ENCODE assay signal across 8 cellular contexts in genomic region chr18:52339891-52340371, GRCh38. TPM values are rescaled to one million over a fixed set of nuclear protein-coding genes. Genes with fewer than 3 reads are reported as not detected.
DNase-seq lines count a peak whose midpoint lies in the region; ATAC-seq and TF ChIP-seq lines count a peak whose summit lies in the region.

Gene DCC (plus strand): TSS chr18:52340197. CDS start chr18:52340788, 591 bp downstream.

- H3K27ac ChIP-seq in neural cell (ENCODE audit: low read length) (peak within 1 kb of the TSS; percentile 74), OCI-LY7 (ENCODE audit: low read depth, low read length, poor library complexity, severe bottlenecking) (no peak within 1 kb of the TSS)

- peak within 1 kb of the TSS; percentile 82 for H3K9ac ChIP-seq in neural cell (ENCODE audit: low read length)

- peaks cover 45% of the 10 kb centered on the region for H3K79me2 ChIP-seq in neural cell (replicated peaks; ENCODE audit: insufficient read depth, low read length)
- no peaks in the 10 kb centered on the region for H3K79me2 ChIP-seq in OCI-LY7 (ENCODE audit: insufficient read depth, low read depth, low read length)

- H3K36me3 ChIP-seq in neural cell (ENCODE audit: insufficient read depth, low read length), result no peaks in the 10 kb centered on the region
- no peaks in the 10 kb centered on the region for H3K36me3 ChIP-seq in OCI-LY7 (ENCODE audit: insufficient read depth, low read length)

- CTCF ChIA-PET in activated naive CD4-positive, alpha-beta T cell treated with anti-CD3 and anti-CD28 coated beads for 36 hours (lab: Charles Lee), result no interaction called here
- CTCF ChIA-PET in OCI-LY7 (lab: Charles Lee; ENCODE audit: unreplicated experiment), result no interaction called here

- H3K27ac Mint-ChIP-seq in activated naive CD4-positive, alpha-beta T cell treated with anti-CD3 and anti-CD28 coated beads for 36 hours, result no peak within 1 kb of the TSS

- WGBS in lower leg skin, 2 donors, result 2 to 3% methylated on average over 27 of the region's 27 CpGs

- H3K9me2 ChIP-seq in neural cell (ENCODE audit: insufficient read depth, low read length) (no peaks in the 10 kb centered on the region), OCI-LY7 (ENCODE audit: insufficient read depth, low read length) (no peaks in the 10 kb centered on the region)

- no peak within 1 kb of the TSS for H3K4me3 Mint-ChIP-seq in activated naive CD4-positive, alpha-beta T cell treated with anti-CD3 and anti-CD28 coated beads for 36 hours

- H3K27me3 ChIP-seq in neural cell (ENCODE audit: insufficient read depth, low read depth, low read length), result no peaks in the 10 kb centered on the region

- no peaks in the 10 kb centered on the region for H3K4me1 ChIP-seq in OCI-LY7 (ENCODE audit: insufficient read depth, low read length, poor library complexity, severe bottlenecking)

- peaks cover 44% of the 10 kb centered on the region for H3K27me3 Mint-ChIP-seq in activated naive CD4-positive, alpha-beta T cell treated with anti-CD3 and anti-CD28 coated beads for 36 hours (ENCODE audit: low read depth)

- H4K20me1 ChIP-seq in neural cell (ENCODE audit: insufficient read depth), result no peaks in the 10 kb centered on the region
- H4K20me1 ChIP-seq in OCI-LY7 (ENCODE audit: insufficient read depth, low read length), result no peaks in the 10 kb centered on the region

- peak; percentile 12 for DNase-seq in activated naive CD4-positive, alpha-beta T cell treated with anti-CD3 and anti-CD28 coated beads for 36 hours
- DNase-seq in activated naive CD4-positive, alpha-beta T cell treated with Interleukin-2 at 50 U/mL for 16 hours, result no peak
- DNase-seq in NCI-H748 treated with DMSO at 0.1 percent for 48 hours (lab: John Stamatoyannopoulos, UW) (peak; percentile 79), epithelial cell of esophagus (ENCODE audit: low read depth) (peak; percentile 50), OCI-LY7 (ENCODE audit: low spot score) (no peak), lower leg skin (ENCODE audit: low spot score in 2 of 2) (no peak)

- intact Hi-C loops in activated naive CD4-positive, alpha-beta T cell treated with anti-CD3 and anti-CD28 coated beads for 36 hours (cut with micrococcal nuclease), result no loop called here
- intact Hi-C loops in OCI-LY7 (cut with micrococcal nuclease; ENCODE audit: unreplicated experiment) (no loop called here), lower leg skin (cut with DNase I; ENCODE audit: low total_unique reads) (no loop called here)

- TF ChIP-seq RAD21 in neural cell (conservative IDR thresholded peaks at IDR 0.05), result peak; percentile 91

- peak; percentile 61 for TF ChIP-seq EP300 in neural cell (conservative IDR thresholded peaks at IDR 0.05; ENCODE audit: poor library complexity, severe bottlenecking)

- no TSS peak for BruUV-seq in OCI-LY7 (replicated peaks; lab: Mats Ljungman, UMichigan)

- H3K36me3 Mint-ChIP-seq in activated naive CD4-positive, alpha-beta T cell treated with anti-CD3 and anti-CD28 coated beads for 36 hours (ENCODE audit: low read depth), result peaks cover 3% of the 10 kb centered on the region

- H3K4me2 ChIP-seq in neural cell (ENCODE audit: low read length), result peak within 1 kb of the TSS; percentile 39
- no peak within 1 kb of the TSS for H3K4me2 ChIP-seq in OCI-LY7 (ENCODE audit: low read length)

- peaks cover 2% of the 10 kb centered on the region for H3K9me3 Mint-ChIP-seq in activated naive CD4-positive, alpha-beta T cell treated with anti-CD3 and anti-CD28 coated beads for 36 hours

- TF ChIP-seq CTCF in epithelial cell of esophagus (IDR thresholded peaks at IDR 0.05; ENCODE audit: insufficient read depth, low read depth, low read length, missing control alignments), result peak; percentile 51
- peak; percentile 92 for TF ChIP-seq CTCF in neural cell (IDR thresholded peaks at IDR 0.05; ENCODE audit: poor library complexity, severe bottlenecking)
- no peak for TF ChIP-seq CTCF in OCI-LY7 (conservative IDR thresholded peaks at IDR 0.05; ENCODE audit: low read length)
- TF ChIP-seq CTCF in lower leg skin (IDR thresholded peaks at IDR 0.05), result no peak

- H3F3A ChIP-seq in neural cell (ENCODE audit: insufficient read depth, low read length, poor library complexity, severe bottlenecking), result peaks cover 4% of the 10 kb centered on the region

- no peak for TF ChIP-seq POLR2A in lower leg skin (IDR thresholded peaks at IDR 0.05)

- no peak for ATAC-seq in HG03045 (IDR thresholded peaks at IDR 0.05; ENCODE audit: unreplicated experiment)

- H3K9me3 ChIP-seq in neural cell (ENCODE audit: low read length) (no peaks in the 10 kb centered on the region), OCI-LY7 (ENCODE audit: low read length) (no peaks in the 10 kb centered on the region)

- POLR2A ChIA-PET in OCI-LY7 (lab: Charles Lee), result no interaction called here

- H3K4me1 Mint-ChIP-seq in activated naive CD4-positive, alpha-beta T cell treated with anti-CD3 and anti-CD28 coated beads for 36 hours (ENCODE audit: low read depth), result peaks cover 2% of the 10 kb centered on the region

- peak within 1 kb of the TSS; percentile 58 for H2AFZ ChIP-seq in neural cell (ENCODE audit: low read depth, low read length)
- no peak within 1 kb of the TSS for H2AFZ ChIP-seq in OCI-LY7 (ENCODE audit: low read length)

- H3K4me3 ChIP-seq in epithelial cell of esophagus (ENCODE audit: low read length) (no peak within 1 kb of the TSS), neural cell (ENCODE audit: low read length) (peak within 1 kb of the TSS; percentile 84), OCI-LY7 (ENCODE audit: low read depth, low read length, poor library complexity, severe bottlenecking) (no peak within 1 kb of the TSS), lower leg skin (ENCODE audit: low read depth, poor library complexity, severe bottlenecking) (no peak within 1 kb of the TSS)

TF ChIP-seq in neural cell, 6 proteins besides CTCF, POLR2A, EP300 and RAD21:
- TF ChIP-seq EZH2 (IDR thresholded peaks at IDR 0.05; ENCODE audit: borderline replicate concordance, insufficient read depth, low read length, poor library complexity, severe bottlenecking) (no peak), MXI1 (conservative IDR thresholded peaks at IDR 0.05; ENCODE audit: poor library complexity, severe bottlenecking) (no peak), TAF1 (IDR thresholded peaks at IDR 0.05; ENCODE audit: low read depth) (peak; percentile 55), POLR2AphosphoS5 (IDR thresholded peaks at IDR 0.05) (peak; percentile 63), SMC3 (conservative IDR thresholded peaks at IDR 0.05; ENCODE audit: poor library complexity) (peak; percentile 97)
- TF ChIP-seq, protein P1, sequence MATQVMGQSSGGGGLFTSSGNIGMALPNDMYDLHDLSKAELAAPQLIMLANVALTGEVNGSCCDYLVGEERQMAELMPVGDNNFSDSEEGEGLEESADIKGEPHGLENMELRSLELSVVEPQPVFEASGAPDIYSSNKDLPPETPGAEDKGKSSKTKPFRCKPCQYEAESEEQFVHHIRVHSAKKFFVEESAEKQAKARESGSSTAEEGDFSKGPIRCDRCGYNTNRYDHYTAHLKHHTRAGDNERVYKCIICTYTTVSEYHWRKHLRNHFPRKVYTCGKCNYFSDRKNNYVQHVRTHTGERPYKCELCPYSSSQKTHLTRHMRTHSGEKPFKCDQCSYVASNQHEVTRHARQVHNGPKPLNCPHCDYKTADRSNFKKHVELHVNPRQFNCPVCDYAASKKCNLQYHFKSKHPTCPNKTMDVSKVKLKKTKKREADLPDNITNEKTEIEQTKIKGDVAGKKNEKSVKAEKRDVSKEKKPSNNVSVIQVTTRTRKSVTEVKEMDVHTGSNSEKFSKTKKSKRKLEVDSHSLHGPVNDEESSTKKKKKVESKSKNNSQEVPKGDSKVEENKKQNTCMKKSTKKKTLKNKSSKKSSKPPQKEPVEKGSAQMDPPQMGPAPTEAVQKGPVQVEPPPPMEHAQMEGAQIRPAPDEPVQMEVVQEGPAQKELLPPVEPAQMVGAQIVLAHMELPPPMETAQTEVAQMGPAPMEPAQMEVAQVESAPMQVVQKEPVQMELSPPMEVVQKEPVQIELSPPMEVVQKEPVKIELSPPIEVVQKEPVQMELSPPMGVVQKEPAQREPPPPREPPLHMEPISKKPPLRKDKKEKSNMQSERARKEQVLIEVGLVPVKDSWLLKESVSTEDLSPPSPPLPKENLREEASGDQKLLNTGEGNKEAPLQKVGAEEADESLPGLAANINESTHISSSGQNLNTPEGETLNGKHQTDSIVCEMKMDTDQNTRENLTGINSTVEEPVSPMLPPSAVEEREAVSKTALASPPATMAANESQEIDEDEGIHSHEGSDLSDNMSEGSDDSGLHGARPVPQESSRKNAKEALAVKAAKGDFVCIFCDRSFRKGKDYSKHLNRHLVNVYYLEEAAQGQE (IDR thresholded peaks at IDR 0.05; ENCODE audit: borderline replicate concordance), result peak; percentile 89

RNA-seq across cellular contexts. Expression of gene DCC, which starts in this region (rescaled TPM):
- total RNA-seq in activated naive CD4-positive, alpha-beta T cell treated with anti-CD3 and anti-CD28 coated beads for 36 hours, result not detected
- polyA plus RNA-seq in neural cell, result 37.4 and 40.7 TPM in 2 replicates
- 116 and 178 TPM in 2 replicates for polyA minus RNA-seq in neural cell
- not detected in 2 replicates for total RNA-seq in OCI-LY7 (2014; rRNA removed; shearing (Covaris generic))
- not detected in 2 replicates for total RNA-seq in OCI-LY7 (2022)
- under 1 TPM in 1 of 4 donors, not detected in 3; 0.13 TPM for total RNA-seq in lower leg skin

Comparison
In these comparisons a context has a peak if more than half of its experiments do, and no peak if none do; other contexts are left out.
1. Peak in DNase-seq in activated naive CD4-positive, alpha-beta T cell treated with anti-CD3 and anti-CD28 coated beads for 36 hours; RNA of the gene not detected or under 1 TPM.
2. DNase-seq: peak in NCI-H748 treated with DMSO at 0.1 percent for 48 hours (single experiment) and epithelial cell of esophagus (single experiment); none in activated naive CD4-positive, alpha-beta T cell treated with Interleukin-2 at 50 U/mL for 16 hours (single experiment), OCI-LY7 (single experiment) and lower leg skin (0 of 2).
3. CTCF ChIP-seq: peak in epithelial cell of esophagus (single experiment) and neural cell (single experiment); none in OCI-LY7 (single experiment) and lower leg skin (0 of 3).